Comparison of ENCODE assay signal across 8 cellular contexts in genomic region chr2:12715258-12715865, GRCh38. TPM values are rescaled to one million over a fixed set of nuclear protein-coding genes. Genes with fewer than 3 reads are reported as not detected.
DNase-seq lines count a peak whose midpoint lies in the region; ATAC-seq and TF ChIP-seq lines count a peak whose summit lies in the region.

No MANE protein-coding gene starts in this region.

- no TSS peak for BruUV-seq in Calu3 (replicated peaks; lab: Mats Ljungman, UMichigan)
- TSS peak; percentile 77 for BruUV-seq in Panc1 (replicated peaks; lab: Mats Ljungman, UMichigan)

- no peaks in the 10 kb centered on the region for H3K27me3 ChIP-seq in Panc1 (ENCODE audit: control insufficient read depth, insufficient read depth, low read length)
- no peaks in the 10 kb centered on the region for H3K27me3 ChIP-seq in esophagus (ENCODE audit: control insufficient read depth in 1 of 2, insufficient read depth in 2 of 2, low read length in 2 of 2)
- H3K27me3 ChIP-seq in parathyroid adenoma (ENCODE audit: control insufficient read depth, insufficient read depth, low read length), result no peaks in the 10 kb centered on the region
- H3K27me3 ChIP-seq in MG63, result no peaks in the 10 kb centered on the region

- peaks cover 3% of the 10 kb centered on the region for H3K79me2 ChIP-seq in parathyroid adenoma

- POLR2A ChIA-PET in Panc1 (lab: Charles Lee), result interaction anchor here (0.8 kb wide), 1 partner anchor 295 kb away, joined by 3 read pairs; no protein-coding TSS in a partner anchor

- peak overlapping the region; percentile 100 for H3K4me2 ChIP-seq in parathyroid adenoma (ENCODE audit: low read length)

- H3K9me3 Mint-ChIP-seq in Calu3 (ENCODE audit: low read depth, unreplicated experiment), result no peaks in the 10 kb centered on the region

- CTCF ChIA-PET in Calu3 (lab: Charles Lee), result interaction anchor here (1.0 to 3.7 kb wide), 8 partner anchors 12 to 886 kb away, joined by 3 to 26 read pairs (median 9); no protein-coding TSS in a partner anchor
- CTCF ChIA-PET in Panc1 (lab: Charles Lee), result interaction anchor here (0.7 to 3.0 kb wide), 6 partner anchors 10 to 885 kb away, joined by 3 to 14 read pairs (median 6); no protein-coding TSS in a partner anchor

- H3K27ac ChIP-seq in Panc1 (ENCODE audit: low read length), result peak overlapping the region; percentile 96
- H3K27ac ChIP-seq in esophagus (ENCODE audit: low read depth in 2 of 2, low read length in 1 of 2), result peak overlapping the region; percentile 94 to 97
- peak overlapping the region; percentile 93 for H3K27ac ChIP-seq in parathyroid adenoma

- H3K4me3 Mint-ChIP-seq in Calu3 (ENCODE audit: low read depth, unreplicated experiment), result peak overlapping the region; percentile 73

- H3K36me3 Mint-ChIP-seq in Calu3 (ENCODE audit: insufficient read depth, unreplicated experiment), result peaks cover 29% of the 10 kb centered on the region

- TF ChIP-seq CTCF in Calu3 (IDR thresholded peaks at IDR 0.05; ENCODE audit: unreplicated experiment), result no peak
- TF ChIP-seq CTCF in Panc1 (IDR thresholded peaks at IDR 0.05), result no peak
- no peak for TF ChIP-seq CTCF in parathyroid adenoma (IDR thresholded peaks at IDR 0.05)

- peaks cover 18% of the 10 kb centered on the region for H3K27me3 Mint-ChIP-seq in Calu3 (ENCODE audit: unreplicated experiment)

- WGBS in esophagus, 2 donors, result 63 to 64% methylated on average over 6 of the region's 6 CpGs

- in situ Hi-C loops in Panc1 (cut with HindIII; ENCODE audit: low pct_unique_long_range_greater_than_20kb, low sequenced_read_pairs), result no loop called here

- peak overlapping the region; percentile 97 for H3K27ac Mint-ChIP-seq in Calu3 (ENCODE audit: unreplicated experiment)

- peak overlapping the region; percentile 70 for H3K4me3 ChIP-seq in Panc1 (ENCODE audit: low read depth in 2 of 2, low read length in 2 of 2)
- no peak overlapping the region for H3K4me3 ChIP-seq in esophagus (ENCODE audit: low read depth in 1 of 2, low read length in 2 of 2)
- H3K4me3 ChIP-seq in parathyroid adenoma (ENCODE audit: low read depth, low read length), result peak overlapping the region; percentile 95
- H3K4me3 ChIP-seq in MG63, result no peak overlapping the region

- no peaks in the 10 kb centered on the region; the same call in 1 of the 2 replicates for H3K36me3 ChIP-seq in Panc1 (ENCODE audit: control insufficient read depth, insufficient read depth, low read length)
- H3K36me3 ChIP-seq in esophagus (ENCODE audit: control insufficient read depth in 2 of 2, insufficient read depth in 2 of 2, low read length in 1 of 2), result no peaks in the 10 kb centered on the region
- H3K36me3 ChIP-seq in parathyroid adenoma (ENCODE audit: control insufficient read depth, insufficient read depth, low read length), result no peaks in the 10 kb centered on the region
- no peaks in the 10 kb centered on the region for H3K36me3 ChIP-seq in MG63

- H3K4me1 ChIP-seq in Panc1 (ENCODE audit: control insufficient read depth, insufficient read depth, low read length) (peaks cover 30% of the 10 kb centered on the region), esophagus (ENCODE audit: control insufficient read depth in 2 of 2, insufficient read depth in 2 of 2, low read length in 1 of 2) (peaks cover 2 to 3% of the 10 kb centered on the region in 2 donors), parathyroid adenoma (peaks cover 15% of the 10 kb centered on the region)

- intact Hi-C loops in Calu3 (cut with micrococcal nuclease; ENCODE audit: unreplicated experiment) (loop anchor here (1.0 to 5.0 kb wide), 4 partner anchors 40 to 292 kb away; no protein-coding TSS in a partner anchor), Panc1 (cut with micrococcal nuclease; ENCODE audit: unreplicated experiment) (loop anchor here (5.0 to 10.0 kb wide), 4 partner anchors 181 to 541 kb away; no protein-coding TSS in a partner anchor)

- peaks cover 31% of the 10 kb centered on the region for H3K4me1 Mint-ChIP-seq in Calu3 (ENCODE audit: low read depth, unreplicated experiment)

- no peak for ATAC-seq in Panc1

- DNase-seq in Calu3 (no peak), Panc1 (ENCODE audit: low read depth, low spot score) (no peak), MV-4-11 (lab: John Stamatoyannopoulos, UW) (no peak), NCI-H128 (lab: John Stamatoyannopoulos, UW; ENCODE audit: unreplicated experiment) (no peak), MG63 (no peak)
- DNase-seq in activated CD4-positive, alpha-beta T cell treated with anti-CD3 and anti-CD28 coated beads, Interleukin-2, amount 50 U/mL, for 1 hour, result no peak

- H3K9me3 ChIP-seq in Panc1 (ENCODE audit: control insufficient read depth, insufficient read depth, low read depth, low read length) (no peaks in the 10 kb centered on the region), esophagus (ENCODE audit: control insufficient read depth in 2 of 2, insufficient read depth in 1 of 2, low read depth in 1 of 2, low read length in 1 of 2) (no peaks in the 10 kb centered on the region), parathyroid adenoma (ENCODE audit: control insufficient read depth, low read length) (no peaks in the 10 kb centered on the region), MG63 (no peaks in the 10 kb centered on the region; the same call in 1 of the 2 replicates)

- H2AFZ ChIP-seq in parathyroid adenoma, result peak overlapping the region; percentile 93

- peak overlapping the region; percentile 85 for H3K9ac ChIP-seq in parathyroid adenoma

RNA-seq across cellular contexts. Expression of gene TRIB2, which starts 1.4 kb away (rescaled TPM):
- total RNA-seq in Calu3 (2022) (6.2 and 6.4 TPM in 2 replicates), Panc1 (2021; ENCODE audit: unreplicated experiment) (43.2 TPM)
- polyA plus RNA-seq in Panc1 (2012; ENCODE audit: insufficient read length), result 34.8 TPM
- polyA plus RNA-seq in esophagus, result 10 to 100 TPM; 10.0 to 10.6 TPM
- total RNA-seq in MG63 (2014; rRNA removed; shearing (Covaris generic); ENCODE audit: low replicate concordance), result 59.4 and 76.6 TPM in 2 replicates

Comparison
In these comparisons a context has a peak if more than half of its experiments do, and no peak if none do; other contexts are left out.
1. H3K4me3 ChIP-seq: peak in Panc1 (2 of 2) and parathyroid adenoma (single experiment); none in esophagus (0 of 2) and MG63 (single experiment).
2. Peak in every context shown above with its lines, with median percentiles within 50 percentile points of each other: H3K27ac ChIP-seq.